8 cellular contexts compared by ENCODE assay signal in the genomic region with DNA sequence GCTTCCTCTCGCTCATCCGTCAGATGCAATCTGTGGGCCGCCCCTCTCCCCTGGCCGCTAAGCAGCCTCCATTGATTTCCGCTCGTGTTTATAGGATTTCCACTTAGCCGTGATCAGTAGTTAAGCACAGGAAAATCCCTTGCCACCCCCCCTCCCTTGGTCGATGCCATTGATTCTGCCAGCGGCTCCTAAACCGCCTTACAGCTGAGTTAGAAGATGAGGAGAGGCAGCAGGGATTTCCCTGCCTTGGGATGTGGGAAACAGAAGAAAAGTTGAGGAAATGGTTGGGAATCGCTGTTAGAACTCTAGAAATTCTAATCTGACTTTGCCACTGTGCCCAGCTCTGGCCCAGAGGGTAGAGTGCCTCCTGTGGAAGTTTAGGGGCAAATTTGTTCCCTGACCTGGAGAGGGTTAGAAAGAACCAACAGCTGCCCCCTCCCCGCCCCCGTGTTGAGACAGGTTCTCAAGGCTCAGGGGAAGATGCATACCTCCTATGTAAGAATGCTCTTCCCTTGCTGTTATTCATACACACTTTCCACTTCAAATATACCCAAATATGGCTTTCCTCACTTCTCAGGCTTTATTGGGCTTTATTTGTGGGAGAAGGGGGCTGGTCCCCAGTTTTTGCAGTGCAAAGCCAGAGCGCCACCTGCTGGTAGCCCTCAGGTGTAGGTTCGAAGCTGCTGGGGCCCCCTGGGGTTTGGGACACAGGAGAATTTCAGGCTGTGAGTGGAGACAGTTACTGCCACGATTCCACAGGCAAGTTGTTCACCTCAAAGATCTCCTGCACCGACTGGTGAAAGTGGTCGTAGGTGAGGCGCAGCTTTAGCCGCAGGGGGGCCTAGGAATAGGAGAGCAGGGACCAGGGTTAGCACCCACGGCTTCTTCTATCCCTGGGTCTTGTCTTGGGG. TPM values are rescaled to one million over a fixed set of nuclear protein-coding genes. Genes with fewer than 3 reads are reported as not detected.
DNase-seq lines count a peak whose midpoint lies in the region; ATAC-seq and TF ChIP-seq lines count a peak whose summit lies in the region.

No MANE protein-coding gene starts in this region.

- in situ Hi-C loops in astrocyte of the spinal cord (cut with HindIII; ENCODE audit: low sequenced_read_pairs), result no loop called here

- H3K36me3 ChIP-seq in kidney epithelial cell (ENCODE audit: control insufficient read depth, insufficient read depth, low read length), result peaks cover 6% of the 10 kb centered on the region

- TF ChIP-seq CTCF in astrocyte of the spinal cord (IDR thresholded peaks at IDR 0.05; ENCODE audit: low read depth, low read length) (peak; percentile 96), kidney epithelial cell (IDR thresholded peaks at IDR 0.05; ENCODE audit: insufficient read depth, low read length, poor library complexity, severe bottlenecking) (peak; percentile 94)

- H3K4me3 ChIP-seq in astrocyte of the spinal cord (ENCODE audit: low read depth, low read length) (no peak overlapping the region), kidney epithelial cell (ENCODE audit: low read depth, low read length) (no peak overlapping the region)

- ATAC-seq in HG03280 (IDR thresholded peaks at IDR 0.05; ENCODE audit: unreplicated experiment) (no peak), HG02798 (IDR thresholded peaks at IDR 0.05; ENCODE audit: poor library complexity, unreplicated experiment) (no peak)

- DNase-seq in COLO668 (lab: John Stamatoyannopoulos, UW; ENCODE audit: unreplicated experiment) (peak; percentile 78), T-helper 2 cell (peak; percentile 33 to 66 (median 56)), astrocyte of the spinal cord (ENCODE audit: low read depth, low spot score) (peak; percentile 44), kidney epithelial cell (ENCODE audit: low read depth) (no peak)
- peak; percentile 35 for DNase-seq in stimulated activated CD8-positive, alpha-beta memory T cell treated with anti-CD3 and anti-CD28 coated beads, Interleukin-12 subunit alpha, Interleukin-12 subunit beta, amount 100 ng/mL, for 4 hours (ENCODE audit: low read depth)

- H3K27me3 ChIP-seq in kidney epithelial cell (ENCODE audit: control insufficient read depth, insufficient read depth, low read length), result no peaks in the 10 kb centered on the region

- peak; percentile 62 for TF ChIP-seq RAD21 in Ishikawa (IDR thresholded peaks at IDR 0.05; ENCODE audit: low read depth)

- TF ChIP-seq EP300 in Ishikawa (IDR thresholded peaks at IDR 0.05; ENCODE audit: borderline replicate concordance), result no peak

TF ChIP-seq in Ishikawa, 13 proteins besides CTCF, POLR2A, EP300 and RAD21:
- TF ChIP-seq TEAD4 (IDR thresholded peaks at IDR 0.05) (no peak), YY1 (IDR thresholded peaks at IDR 0.05; ENCODE audit: low read depth) (no peak), NFIC (IDR thresholded peaks at IDR 0.05) (no peak), CEBPB (IDR thresholded peaks at IDR 0.05) (no peak), FOXM1 (IDR thresholded peaks at IDR 0.05; ENCODE audit: borderline replicate concordance, low read depth) (no peak), CREB1 (IDR thresholded peaks at IDR 0.05; ENCODE audit: low read depth) (no peak), TAF1 (IDR thresholded peaks at IDR 0.05; ENCODE audit: low read depth) (no peak), TCF12 (IDR thresholded peaks at IDR 0.05; ENCODE audit: low read depth) (no peak), USF1 (IDR thresholded peaks at IDR 0.05) (no peak), MAX (IDR thresholded peaks at IDR 0.05) (no peak), EGR1 (IDR thresholded peaks at IDR 0.05) (no peak), ZBTB7A (IDR thresholded peaks at IDR 0.05; ENCODE audit: low read depth) (no peak)
- TF ChIP-seq, protein P1, sequence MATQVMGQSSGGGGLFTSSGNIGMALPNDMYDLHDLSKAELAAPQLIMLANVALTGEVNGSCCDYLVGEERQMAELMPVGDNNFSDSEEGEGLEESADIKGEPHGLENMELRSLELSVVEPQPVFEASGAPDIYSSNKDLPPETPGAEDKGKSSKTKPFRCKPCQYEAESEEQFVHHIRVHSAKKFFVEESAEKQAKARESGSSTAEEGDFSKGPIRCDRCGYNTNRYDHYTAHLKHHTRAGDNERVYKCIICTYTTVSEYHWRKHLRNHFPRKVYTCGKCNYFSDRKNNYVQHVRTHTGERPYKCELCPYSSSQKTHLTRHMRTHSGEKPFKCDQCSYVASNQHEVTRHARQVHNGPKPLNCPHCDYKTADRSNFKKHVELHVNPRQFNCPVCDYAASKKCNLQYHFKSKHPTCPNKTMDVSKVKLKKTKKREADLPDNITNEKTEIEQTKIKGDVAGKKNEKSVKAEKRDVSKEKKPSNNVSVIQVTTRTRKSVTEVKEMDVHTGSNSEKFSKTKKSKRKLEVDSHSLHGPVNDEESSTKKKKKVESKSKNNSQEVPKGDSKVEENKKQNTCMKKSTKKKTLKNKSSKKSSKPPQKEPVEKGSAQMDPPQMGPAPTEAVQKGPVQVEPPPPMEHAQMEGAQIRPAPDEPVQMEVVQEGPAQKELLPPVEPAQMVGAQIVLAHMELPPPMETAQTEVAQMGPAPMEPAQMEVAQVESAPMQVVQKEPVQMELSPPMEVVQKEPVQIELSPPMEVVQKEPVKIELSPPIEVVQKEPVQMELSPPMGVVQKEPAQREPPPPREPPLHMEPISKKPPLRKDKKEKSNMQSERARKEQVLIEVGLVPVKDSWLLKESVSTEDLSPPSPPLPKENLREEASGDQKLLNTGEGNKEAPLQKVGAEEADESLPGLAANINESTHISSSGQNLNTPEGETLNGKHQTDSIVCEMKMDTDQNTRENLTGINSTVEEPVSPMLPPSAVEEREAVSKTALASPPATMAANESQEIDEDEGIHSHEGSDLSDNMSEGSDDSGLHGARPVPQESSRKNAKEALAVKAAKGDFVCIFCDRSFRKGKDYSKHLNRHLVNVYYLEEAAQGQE (IDR thresholded peaks at IDR 0.05; ENCODE audit: low read depth), result no peak

RNA-seq across cellular contexts. Expression of gene THTPA, which starts 3.2 kb away (rescaled TPM):
- 5.7 and 8.5 TPM in 2 replicates for total RNA-seq in kidney epithelial cell

RNA-seq across cellular contexts. Expression of gene ZFHX2, which starts 7.7 kb away (rescaled TPM):
- 2.3 and 2.6 TPM in 2 replicates for total RNA-seq in kidney epithelial cell

RNA-seq across cellular contexts. Expression of gene AP1G2, which starts 8.3 kb away (rescaled TPM):
- total RNA-seq in kidney epithelial cell, result 93.2 and 93.4 TPM in 2 replicates

RNA-seq across cellular contexts. Expression of gene JPH4, which starts 19.3 kb away (rescaled TPM):
- 1.0 and 1.1 TPM in 2 replicates for total RNA-seq in kidney epithelial cell
